ENCODE assay signal across 1 cellular context in genomic region chr5:134561871-134562296, GRCh38.
TF ChIP-seq lines count a peak whose summit lies in the region.

No MANE protein-coding gene starts in this region.

TF ChIP-seq in HEK293T, 16 proteins besides CTCF, POLR2A, EP300 and RAD21 (continued from another document):
- TF ChIP-seq BHLHE40 (IDR thresholded peaks at IDR 0.05; ENCODE audit: borderline replicate concordance) (no peak), ARNT (IDR thresholded peaks at IDR 0.05) (no peak), FOXK2 (IDR thresholded peaks at IDR 0.05) (no peak), FOXM1 (IDR thresholded peaks at IDR 0.05; ENCODE audit: borderline replicate concordance) (no peak)
